ENCODE assay signal across 1 cellular context in the genomic region with DNA sequence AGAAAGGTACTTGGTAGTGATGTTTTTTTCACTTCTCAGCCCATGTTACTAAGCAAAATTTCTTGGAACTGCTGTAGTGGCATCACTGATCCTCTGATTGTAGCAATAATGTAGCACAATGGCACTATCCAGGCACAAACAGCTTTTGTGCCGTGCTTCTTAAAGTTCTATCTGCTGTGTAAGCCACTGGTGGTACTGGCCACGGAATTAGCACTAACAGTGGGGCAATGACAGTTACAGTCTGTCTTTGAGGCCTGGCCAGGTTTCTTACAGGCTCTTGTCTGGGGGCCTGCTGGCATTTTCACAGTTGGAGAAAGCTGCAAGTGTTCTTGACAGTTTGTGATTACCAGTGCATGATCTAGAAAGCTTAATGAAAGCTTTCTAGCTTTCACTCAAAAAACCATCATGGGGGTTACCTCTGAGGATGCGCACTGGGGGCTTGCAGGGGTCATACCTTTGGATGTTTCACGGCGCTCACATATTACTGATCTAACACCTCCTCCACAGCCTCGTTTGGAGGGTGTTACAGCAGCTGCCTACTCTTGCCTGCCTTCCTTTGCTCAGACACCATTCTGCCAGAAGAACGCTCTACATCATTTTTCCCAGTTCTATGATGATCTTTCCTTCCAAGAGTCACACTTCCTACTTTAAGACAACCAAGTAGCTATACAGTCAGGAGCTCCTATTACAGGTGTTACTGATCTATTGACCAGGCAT.
TF ChIP-seq lines count a peak whose summit lies in the region.

No MANE protein-coding gene starts in this region.

TF ChIP-seq in SK-N-SH, 30 proteins besides CTCF, POLR2A, EP300 and RAD21 (continued from another document):
- TF ChIP-seq, protein P1, sequence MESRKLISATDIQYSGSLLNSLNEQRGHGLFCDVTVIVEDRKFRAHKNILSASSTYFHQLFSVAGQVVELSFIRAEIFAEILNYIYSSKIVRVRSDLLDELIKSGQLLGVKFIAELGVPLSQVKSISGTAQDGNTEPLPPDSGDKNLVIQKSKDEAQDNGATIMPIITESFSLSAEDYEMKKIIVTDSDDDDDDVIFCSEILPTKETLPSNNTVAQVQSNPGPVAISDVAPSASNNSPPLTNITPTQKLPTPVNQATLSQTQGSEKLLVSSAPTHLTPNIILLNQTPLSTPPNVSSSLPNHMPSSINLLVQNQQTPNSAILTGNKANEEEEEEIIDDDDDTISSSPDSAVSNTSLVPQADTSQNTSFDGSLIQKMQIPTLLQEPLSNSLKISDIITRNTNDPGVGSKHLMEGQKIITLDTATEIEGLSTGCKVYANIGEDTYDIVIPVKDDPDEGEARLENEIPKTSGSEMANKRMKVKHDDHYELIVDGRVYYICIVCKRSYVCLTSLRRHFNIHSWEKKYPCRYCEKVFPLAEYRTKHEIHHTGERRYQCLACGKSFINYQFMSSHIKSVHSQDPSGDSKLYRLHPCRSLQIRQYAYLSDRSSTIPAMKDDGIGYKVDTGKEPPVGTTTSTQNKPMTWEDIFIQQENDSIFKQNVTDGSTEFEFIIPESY (IDR thresholded peaks at IDR 0.05; ENCODE audit: borderline replicate concordance, low read depth): no peak
- TF ChIP-seq NFIC (IDR thresholded peaks at IDR 0.05; ENCODE audit: borderline replicate concordance) (no peak), MXI1 (IDR thresholded peaks at IDR 0.05; ENCODE audit: low read depth, low read length) (no peak), JUND (IDR thresholded peaks at IDR 0.05) (no peak), RFX5 (IDR thresholded peaks at IDR 0.05; ENCODE audit: low read length) (no peak), RCOR1 (IDR thresholded peaks at IDR 0.05; ENCODE audit: low read length) (no peak), TAF1 (IDR thresholded peaks at IDR 0.05; ENCODE audit: borderline replicate concordance, low read depth, low read length) (no peak)
- TF ChIP-seq, protein P2, sequence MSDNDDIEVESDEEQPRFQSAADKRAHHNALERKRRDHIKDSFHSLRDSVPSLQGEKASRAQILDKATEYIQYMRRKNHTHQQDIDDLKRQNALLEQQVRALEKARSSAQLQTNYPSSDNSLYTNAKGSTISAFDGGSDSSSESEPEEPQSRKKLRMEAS (IDR thresholded peaks at IDR 0.05; ENCODE audit: low read depth): no peak
- TF ChIP-seq, protein P3, sequence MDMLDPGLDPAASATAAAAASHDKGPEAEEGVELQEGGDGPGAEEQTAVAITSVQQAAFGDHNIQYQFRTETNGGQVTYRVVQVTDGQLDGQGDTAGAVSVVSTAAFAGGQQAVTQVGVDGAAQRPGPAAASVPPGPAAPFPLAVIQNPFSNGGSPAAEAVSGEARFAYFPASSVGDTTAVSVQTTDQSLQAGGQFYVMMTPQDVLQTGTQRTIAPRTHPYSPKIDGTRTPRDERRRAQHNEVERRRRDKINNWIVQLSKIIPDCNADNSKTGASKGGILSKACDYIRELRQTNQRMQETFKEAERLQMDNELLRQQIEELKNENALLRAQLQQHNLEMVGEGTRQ (IDR thresholded peaks at IDR 0.05; ENCODE audit: borderline replicate concordance, low read depth, low read length): no peak
